ENCODE assay signal across 8 cellular contexts in genomic region chr16:81313731-81314602, GRCh38. TPM values are rescaled to one million over a fixed set of nuclear protein-coding genes. Genes with fewer than 3 reads are reported as not detected.
DNase-seq lines count a peak whose midpoint lies in the region; ATAC-seq and TF ChIP-seq lines count a peak whose summit lies in the region.

No MANE protein-coding gene starts in this region.

- intact Hi-C loops in left lung (cut with DNase I) (no loop called here), tibial artery (cut with DNase I; ENCODE audit: low total_unique reads) (loop anchor here (10.0 kb wide), 1 partner anchor 219 kb away; the partner anchor contains the start of gene GCSH)

- H3K36me3 ChIP-seq in left lung (no peaks in the 10 kb centered on the region), tibial artery (no peaks in the 10 kb centered on the region)

- no peaks in the 10 kb centered on the region for H3K9me3 ChIP-seq in left lung
- no peaks in the 10 kb centered on the region for H3K9me3 ChIP-seq in tibial artery

- H3K27me3 ChIP-seq in left lung (peaks cover 0 to 5% of the 10 kb centered on the region in 2 donors), tibial artery (no peaks in the 10 kb centered on the region)

- TF ChIP-seq CTCF in AG09309 (IDR thresholded peaks at IDR 0.05; ENCODE audit: control insufficient read depth, insufficient read depth, low read depth, low read length, missing control alignments) (no peak), astrocyte of the cerebellum (IDR thresholded peaks at IDR 0.05; ENCODE audit: low read depth, low read length, missing control alignments) (no peak), left lung (IDR thresholded peaks at IDR 0.05) (no peak), tibial artery (IDR thresholded peaks at IDR 0.05) (no peak)

- no peak for DNase-seq in AG09309 (ENCODE audit: low read depth)
- no peak for DNase-seq in astrocyte of the cerebellum (ENCODE audit: low read depth)
- no peak for DNase-seq in left lung
- DNase-seq in tibial artery = no peak

- peak overlapping the region; percentile 73 for H3K4me3 ChIP-seq in AG09309 (ENCODE audit: control insufficient read depth, low read depth, low read length)
- peak overlapping the region; percentile 67 for H3K4me3 ChIP-seq in astrocyte of the cerebellum (ENCODE audit: low read depth, low read length)
- H3K4me3 ChIP-seq in left lung = peak overlapping the region; percentile 79 to 87
- H3K4me3 ChIP-seq in tibial artery = peak overlapping the region; percentile 87 to 96

- in situ Hi-C loops in astrocyte of the cerebellum (cut with HindIII; ENCODE audit: low sequenced_read_pairs) = no loop called here

- peak; percentile 1 for ATAC-seq in HG02610 (IDR thresholded peaks at IDR 0.05; ENCODE audit: unreplicated experiment)
- ATAC-seq in left lung = no peak
- no peak for ATAC-seq in HG02642 (IDR thresholded peaks at IDR 0.05; ENCODE audit: poor library complexity, unreplicated experiment)
- ATAC-seq in GM18519 (IDR thresholded peaks at IDR 0.05; ENCODE audit: low FRiP score, unreplicated experiment) = no peak
- ATAC-seq in HG02763 (IDR thresholded peaks at IDR 0.05; ENCODE audit: unreplicated experiment) = no peak

- H3K27ac ChIP-seq in left lung = peak overlapping the region; percentile 83 to 84
- H3K27ac ChIP-seq in tibial artery = peak overlapping the region; percentile 89

- H3K4me1 ChIP-seq in left lung (peaks cover 7 to 38% of the 10 kb centered on the region in 2 donors), tibial artery (peaks cover 0 to 28% (median 20%) of the 10 kb centered on the region in 4 donors)

RNA-seq across cellular contexts. Expression of gene GAN, which starts 0.8 kb away (rescaled TPM):
- total RNA-seq in left lung = 1 to 10 TPM; 7.9 to 8.1 TPM
